Comparison of ENCODE assay signal across 8 cellular contexts in genomic region chr5:55146543-55147151, GRCh38. TPM values are rescaled to one million over a fixed set of nuclear protein-coding genes. Genes with fewer than 3 reads are reported as not detected.
DNase-seq lines count a peak whose midpoint lies in the region; ATAC-seq and TF ChIP-seq lines count a peak whose summit lies in the region.

No MANE protein-coding gene starts in this region.

- peak overlapping the region in 1 of 2 donors; percentile 52 for H3K27ac Mint-ChIP-seq in T-cell

- peak overlapping the region in 1 of 3 donors; percentile 58 for H3K4me3 Mint-ChIP-seq in T-cell

- TF ChIP-seq CTCF in GM12864 (IDR thresholded peaks at IDR 0.05; ENCODE audit: low read depth, low read length, missing control alignments) (peak; percentile 96), adrenal gland (IDR thresholded peaks at IDR 0.05) (peak; percentile 80 to 93 (median 84)), retinal pigment epithelial cell (conservative IDR thresholded peaks at IDR 0.05; ENCODE audit: low read depth, low read length) (peak; percentile 98)

- no peaks in the 10 kb centered on the region for H3K36me3 Mint-ChIP-seq in T-cell

- CTCF ChIA-PET in T-cell (lab: Charles Lee) = interaction anchor here (0.6 to 3.8 kb wide), 20 partner anchors 13 to 279 kb away, joined by 3 to 80 read pairs (median 3); partner anchors contain the start of gene GPX8 (in 2 of the 2)

- no peaks in the 10 kb centered on the region for H3K9me3 ChIP-seq in adrenal gland (replicated peaks in 1 of 3)

- peaks cover 3% of the 10 kb centered on the region for H3K27me3 ChIP-seq in adrenal gland

- whole genome bisulfite sequencing in adrenal gland, 4 donors = 4 to 8% (median 7%) methylated on average over 11 of the region's 11 CpGs

- H3K27me3 Mint-ChIP-seq in T-cell = peaks cover 8% of the 10 kb centered on the region in 2 donors

- peaks cover 0 to 4% of the 10 kb centered on the region in 2 donors for H3K4me1 ChIP-seq in adrenal gland (replicated peaks in 1 of 2)

- H3K4me3 ChIP-seq in GM12864 (ENCODE audit: low read depth, low read length) (no peak overlapping the region), adrenal gland (no peak overlapping the region), retinal pigment epithelial cell (ENCODE audit: low read length) (no peak overlapping the region)

- peak; percentile 34 for DNase-seq in GM12864 (ENCODE audit: low read depth)
- peak; percentile 78 for DNase-seq in NCI-H187 treated with DMSO at 0.1 percent for 48 hours (lab: John Stamatoyannopoulos, UW)
- DNase-seq in T-cell = peak; percentile 55 to 83 (median 74)
- peak; percentile 74 to 91 (median 83) for DNase-seq in adrenal gland
- DNase-seq in left ventricle myocardium superior = peak; percentile 61
- DNase-seq in retinal pigment epithelial cell (ENCODE audit: low read depth) = peak; percentile 23
- no peak for DNase-seq in 8988T

- H3K9me3 Mint-ChIP-seq in T-cell = no peaks in the 10 kb centered on the region

- H3K27ac ChIP-seq in adrenal gland = no peak overlapping the region

- peak; percentile 87 for ATAC-seq in HG02852 (IDR thresholded peaks at IDR 0.05; ENCODE audit: unreplicated experiment)
- ATAC-seq in T-cell (replicated peaks in 1 of 4) = peak; percentile 88 to 96 (median 92)
- peak; percentile 84 for ATAC-seq in left ventricle myocardium superior

- intact Hi-C loops in adrenal gland (cut with DNase I) (loop anchor here (5.0 to 10.0 kb wide), 2 partner anchors 202 to 239 kb away; no protein-coding TSS in a partner anchor), left ventricle myocardium superior (cut with micrococcal nuclease) (no loop called here)

- POLR2A ChIA-PET in T-cell (lab: Charles Lee) = no interaction called here

- peaks cover 15 to 17% (median 16%) of the 10 kb centered on the region in 3 donors for H3K4me1 Mint-ChIP-seq in T-cell

- no peaks in the 10 kb centered on the region for H3K36me3 ChIP-seq in adrenal gland (replicated peaks in 1 of 2)

- TF ChIP-seq POLR2A in adrenal gland (IDR thresholded peaks at IDR 0.05) = no peak

RNA-seq across cellular contexts. Expression of gene GPX8, which starts 13.3 kb away (rescaled TPM):
- total RNA-seq in T-cell (under 1 TPM in 1 of 5 donors, not detected in 4; 0.20 TPM), adrenal gland (10 to 100 TPM; 10.2 to 19.7 (median 15.7) TPM), left ventricle myocardium superior (4.6 TPM)
- polyA plus RNA-seq in adrenal gland = 10 to 100 TPM in 1 of 3 donors, 1 to 10 TPM in 2; 6.1 to 17.8 (median 7.2) TPM

RNA-seq across cellular contexts. Expression of gene CDC20B, which starts 26.3 kb away (rescaled TPM):
- total RNA-seq in T-cell (not detected), adrenal gland (not detected), left ventricle myocardium superior (not detected)
- polyA plus RNA-seq in adrenal gland = not detected

RNA-seq across cellular contexts. Expression of gene GZMA, which starts 44.2 kb away (rescaled TPM):
- total RNA-seq in T-cell (10 to 100 TPM in 4 of 5 donors, 1 to 10 TPM in 1; 9.9 to 86.0 (median 37.2) TPM), adrenal gland (1 to 10 TPM in 3 of 8 donors, under 1 TPM in 3, not detected in 2; 0.41 to 5.1 (median 1.4) TPM), left ventricle myocardium superior (0.87 TPM)
- polyA plus RNA-seq in adrenal gland = 1 to 10 TPM; 2.0 to 9.7 (median 4.2) TPM
